ENCODE assay signal across 9 cellular contexts in the genomic region with DNA sequence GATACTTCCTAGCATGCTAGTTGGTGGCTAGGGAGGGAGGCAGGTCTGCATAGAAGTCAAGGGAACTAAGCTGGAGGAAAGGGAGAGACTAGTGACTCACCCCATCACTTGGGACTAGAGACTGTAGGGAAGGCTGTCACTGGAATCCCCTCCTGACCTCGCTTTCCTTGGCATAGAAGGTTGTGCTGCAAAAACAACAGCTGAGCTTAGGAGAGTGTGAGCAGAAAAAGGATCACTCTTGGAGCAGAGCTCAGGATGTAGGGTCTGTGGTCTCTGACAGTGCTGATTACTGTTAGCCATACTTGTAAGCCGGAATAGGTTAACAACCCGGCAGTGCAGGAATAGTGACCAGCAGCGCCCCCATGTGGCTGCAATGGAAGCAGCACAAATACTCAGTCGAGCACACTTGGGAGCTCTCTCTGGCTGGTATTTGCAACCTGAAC.
DNase-seq lines count a peak whose midpoint lies in the region; ATAC-seq, FAIRE-seq and TF ChIP-seq lines count a peak whose summit lies in the region.
"Had no signal": no experiment of that assay in that cellular context is flagged by ENCODE, and none has a peak within 500 bp of the region (broad histone marks: within the 10 kb centered on the region; RNA-seq: fewer than 3 reads in every experiment).

No MANE protein-coding gene starts in this region.

- H3K4me1 ChIP-seq in HepG2 (ENCODE audit: insufficient read depth, low read length), result no peaks in the 10 kb centered on the region
- no peaks in the 10 kb centered on the region for H3K4me1 ChIP-seq in vagina

- no peaks in the 10 kb centered on the region for H3K36me3 ChIP-seq in HepG2 (replicated peaks in 1 of 2; ENCODE audit: control insufficient read depth in 1 of 2, insufficient read depth in 2 of 2, low read length in 2 of 2)
- no peaks in the 10 kb centered on the region for H3K36me3 ChIP-seq in vagina

- H3K27ac Mint-ChIP-seq in CD14-positive monocyte, result no peak overlapping the region
- H3K27ac Mint-ChIP-seq: activated naive CD4-positive, alpha-beta T cell treated with anti-CD3 and anti-CD28 coated beads, Interleukin-2, amount 50 U/mL, for 24 hours had no signal

- POLR2A ChIA-PET in HepG2 (lab: Yijun Ruan, JAX), result no interaction called here

- H3K36me3 Mint-ChIP-seq in CD14-positive monocyte, result peaks cover 2 to 3% of the 10 kb centered on the region in 2 donors
- H3K36me3 Mint-ChIP-seq: activated naive CD4-positive, alpha-beta T cell treated with anti-CD3 and anti-CD28 coated beads, Interleukin-2, amount 50 U/mL, for 24 hours had no signal

- TF ChIP-seq POLR2A in HepG2 (IDR thresholded peaks at IDR 0.05; ENCODE audit: insufficient read depth in 1 of 2, low read depth in 2 of 2, low read length in 2 of 2) (no peak), vagina (IDR thresholded peaks at IDR 0.05) (no peak)

- H3K9me3 Mint-ChIP-seq in CD14-positive monocyte, result peaks cover 2 to 17% (median 12%) of the 10 kb centered on the region in 7 donors
- H3K9me3 Mint-ChIP-seq: activated naive CD4-positive, alpha-beta T cell treated with anti-CD3 and anti-CD28 coated beads, Interleukin-2, amount 50 U/mL, for 24 hours had no signal

- no peak overlapping the region for H3K4me3 Mint-ChIP-seq in CD14-positive monocyte
- H3K4me3 Mint-ChIP-seq: activated naive CD4-positive, alpha-beta T cell treated with anti-CD3 and anti-CD28 coated beads, Interleukin-2, amount 50 U/mL, for 24 hours had no signal

- H3K9ac ChIP-seq in HepG2 (ENCODE audit: insufficient read depth, low read depth, low read length), result no peak overlapping the region

- H3K4me3 ChIP-seq in HepG2 (replicated peaks in 1 of 3; ENCODE audit: insufficient read depth in 1 of 3, low read depth in 2 of 3, low read length in 3 of 3) (no peak overlapping the region), vagina (no peak overlapping the region)

- no peak for ATAC-seq in HepG2

- H3K27me3 ChIP-seq in HepG2 (ENCODE audit: control insufficient read depth in 1 of 2, insufficient read depth in 2 of 2, low read length in 2 of 2) (peaks cover 0 to 7% of the 10 kb centered on the region in 2 experiments; a peak in 2 of 5 replicates), vagina (no peaks in the 10 kb centered on the region)

- H2AFZ ChIP-seq in HepG2 (ENCODE audit: low read length), result no peak overlapping the region

- intact Hi-C loops in CD14-positive monocyte (cut with micrococcal nuclease), result no loop called here
- intact Hi-C loops in HepG2 (cut with micrococcal nuclease; ENCODE audit: unreplicated experiment), result no loop called here
- intact Hi-C loops in vagina (cut with DNase I), result no loop called here

- FAIRE-seq in HepG2 (lab: Jason Lieb, UNC), result no peak

- DNase-seq in CD14-positive monocyte (ENCODE audit: low spot score) (no peak), HK-2 (ENCODE audit: unreplicated experiment) (peak; percentile 16), activated T-cell treated with anti-CD3 and anti-CD28 coated beads for 48 hours (ENCODE audit: low read depth) (peak; percentile 45), HepG2 (ENCODE audit: low spot score) (no peak), NCI-H2171 treated with DMSO at 0.1 percent for 48 hours (lab: John Stamatoyannopoulos, UW) (no peak), 8988T (no peak), vagina (ENCODE audit: extremely low spot score in 2 of 2) (no peak), SHP77 treated with DMSO at 0.1 percent for 48 hours (lab: John Stamatoyannopoulos, UW) (no peak)

- TF ChIP-seq EP300 in HepG2 (IDR thresholded peaks at IDR 0.05; ENCODE audit: low read depth in 2 of 2, low read length in 2 of 2) (no peak), HepG2 (CRISPR knock-in tag; IDR thresholded peaks at IDR 0.05; ENCODE audit: borderline replicate concordance) (no peak)

- 32% methylated on average over 5 of the region's 5 CpGs for WGBS in HepG2 (ENCODE audit: low lambda C conversion rate)

- peaks cover 19% of the 10 kb centered on the region for H3K4me1 Mint-ChIP-seq in CD14-positive monocyte
- H3K4me1 Mint-ChIP-seq: activated naive CD4-positive, alpha-beta T cell treated with anti-CD3 and anti-CD28 coated beads, Interleukin-2, amount 50 U/mL, for 24 hours had no signal

- CTCF ChIA-PET in HepG2 (lab: Yijun Ruan, JAX; ENCODE audit: low intra/inter-chr PET ratio, low total read pairs), result no interaction called here

- peaks cover 0 to 7% (median 4%) of the 10 kb centered on the region in 3 donors for H3K27me3 Mint-ChIP-seq in CD14-positive monocyte (ENCODE audit: low read depth in 3 of 3)
- H3K27me3 Mint-ChIP-seq: activated naive CD4-positive, alpha-beta T cell treated with anti-CD3 and anti-CD28 coated beads, Interleukin-2, amount 50 U/mL, for 24 hours had no signal

- no TSS peak for BruUV-seq in HepG2 (replicated peaks; lab: Mats Ljungman, UMichigan)

- no peaks in the 10 kb centered on the region for H3K79me2 ChIP-seq in HepG2 (ENCODE audit: insufficient read depth, low read length)

- in situ Hi-C loops in HepG2 (cut with HindIII; ENCODE audit: extremely low pct_ligation_motif_present, low pct_unique_long_range_greater_than_20kb), result no loop called here

- no peak overlapping the region for H3K4me2 ChIP-seq in HepG2 (ENCODE audit: low read depth, low read length)

- TF ChIP-seq CTCF in CD14-positive monocyte (IDR thresholded peaks at IDR 0.05) (peak; percentile 50), HepG2 (CRISPR knock-in tag; IDR thresholded peaks at IDR 0.05) (peak; percentile 39), vagina (IDR thresholded peaks at IDR 0.05) (no peak)

- no peak overlapping the region for H3K27ac ChIP-seq in HepG2 (ENCODE audit: extremely low read length, insufficient read depth, low read length)
- H3K27ac ChIP-seq in vagina, result no peak overlapping the region

- H4K20me1 ChIP-seq in HepG2 (ENCODE audit: insufficient read depth, low read length), result no peaks in the 10 kb centered on the region

- H3K9me3 ChIP-seq in HepG2 (ENCODE audit: low read length) (peaks cover 16% of the 10 kb centered on the region), vagina (no peaks in the 10 kb centered on the region)

- no peak for TF ChIP-seq RAD21 in HepG2 (CRISPR knock-in tag; IDR thresholded peaks at IDR 0.05)

TF ChIP-seq in HepG2, 621 proteins besides CTCF, POLR2A, EP300 and RAD21:
- no peak for TF ChIP-seq IRX3 (CRISPR knock-in tag; IDR thresholded peaks at IDR 0.05; ENCODE audit: borderline replicate concordance, low read depth)
- TF ChIP-seq HMG20B (CRISPR knock-in tag; conservative IDR thresholded peaks at IDR 0.05), result no peak
- TF ChIP-seq STAG1 (CRISPR knock-in tag; IDR thresholded peaks at IDR 0.05), result 0 out of 2 replicates have a peak, but pooled peaks have one; percentile 17
- peak; percentile 90 for TF ChIP-seq SETDB1 (CRISPR knock-in tag; IDR thresholded peaks at IDR 0.05; ENCODE audit: borderline replicate concordance)

Comparison
In these comparisons a context has a peak if more than half of its experiments do, and no peak if none do; other contexts are left out.
1. DNase-seq: peak in HK-2 (single experiment) and activated T-cell treated with anti-CD3 and anti-CD28 coated beads for 48 hours (single experiment); none in CD14-positive monocyte (single experiment), HepG2 (single experiment), NCI-H2171 treated with DMSO at 0.1 percent for 48 hours (single experiment), 8988T (single experiment), vagina (0 of 2) and SHP77 treated with DMSO at 0.1 percent for 48 hours (single experiment).
2. CTCF ChIP-seq: peak in CD14-positive monocyte (single experiment) and HepG2 (single experiment); none in vagina (0 of 3).